In the genomic region with DNA sequence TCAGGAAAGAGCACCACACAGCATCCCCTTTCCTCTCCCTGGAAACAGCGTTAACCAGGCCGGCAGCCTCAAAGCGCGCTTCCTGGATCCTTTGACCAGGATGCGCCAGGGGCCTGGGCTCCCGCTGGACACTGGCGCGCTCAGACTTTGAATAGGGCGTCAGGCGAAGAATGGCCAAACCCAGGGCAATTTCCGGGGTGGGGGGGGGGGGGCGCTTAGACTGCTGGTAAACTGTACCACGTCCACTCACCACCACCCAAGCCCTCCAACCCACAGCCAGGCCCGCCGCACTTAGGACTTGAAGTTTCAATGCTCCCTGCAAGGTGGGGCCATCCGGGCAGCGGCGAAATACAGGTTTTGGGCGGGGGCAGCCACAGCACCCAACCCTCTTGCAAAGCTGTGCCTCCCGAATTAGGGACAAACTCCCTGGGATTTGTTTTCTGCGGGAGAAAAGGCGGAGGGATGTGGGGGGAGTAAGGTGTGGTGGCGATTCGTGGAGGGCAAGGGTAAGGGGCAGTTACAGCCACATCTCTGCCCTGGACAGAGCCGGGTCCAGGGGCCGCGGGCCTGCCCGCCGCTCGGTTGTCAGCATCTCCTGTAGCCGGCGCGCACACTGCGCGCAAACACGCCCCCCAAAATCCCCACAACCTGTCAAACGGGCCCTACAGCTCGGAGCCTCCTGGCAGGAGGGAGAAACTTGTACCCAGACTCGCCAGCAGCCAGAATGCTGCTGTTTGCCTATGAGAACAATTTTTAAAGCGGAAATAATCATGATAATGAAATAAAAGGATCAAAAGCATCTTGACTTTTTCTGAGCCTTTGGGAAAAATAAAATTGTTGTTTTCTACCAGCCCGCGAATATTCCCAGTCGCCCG, we compare ENCODE assay signal across 8 cellular contexts. TPM values are rescaled to one million over a fixed set of nuclear protein-coding genes. Genes with fewer than 3 reads are reported as not detected.
DNase-seq lines count a peak whose midpoint lies in the region; ATAC-seq and TF ChIP-seq lines count a peak whose summit lies in the region.

No MANE protein-coding gene starts in this region.

- WGBS in right lobe of liver (ENCODE audit: insufficient coverage, low coverage, low lambda C conversion rate, missing lambda C conversion rate): 16% methylated on average over 31 of the region's 44 CpGs
- WGBS in thyroid gland, 2 donors: 8% methylated on average over 23 to 38 of the region's 44 CpGs

- no peaks in the 10 kb centered on the region for H3K36me3 ChIP-seq in right lobe of liver
- H3K36me3 ChIP-seq in thyroid gland: no peaks in the 10 kb centered on the region

- H3K27me3 ChIP-seq in right lobe of liver: peaks cover 0 to 14% of the 10 kb centered on the region in 2 donors
- H3K27me3 ChIP-seq in thyroid gland: no peaks in the 10 kb centered on the region

- intact Hi-C loops in right lobe of liver (cut with DNase I): no loop called here
- intact Hi-C loops in thyroid gland (cut with DNase I): no loop called here

- no peaks in the 10 kb centered on the region for H3K9me3 Mint-ChIP-seq in activated T-cell treated with anti-CD3 and anti-CD28 coated beads, Interleukin-2, amount 50 U/mL, for 4 hours
- H3K9me3 Mint-ChIP-seq in activated naive CD8-positive, alpha-beta T cell (ENCODE audit: low read depth): peaks cover 4% of the 10 kb centered on the region

- H3K4me3 ChIP-seq in right lobe of liver (peak overlapping the region; percentile 41 to 59 (median 41)), thyroid gland (replicated peaks in 1 of 3) (peak overlapping the region in 2 of 3 donors; percentile 40 to 56)

- no peak overlapping the region for H3K27ac ChIP-seq in right lobe of liver
- H3K27ac ChIP-seq in thyroid gland: no peak overlapping the region

- H3K4me3 Mint-ChIP-seq in activated T-cell treated with anti-CD3 and anti-CD28 coated beads, Interleukin-2, amount 50 U/mL, for 4 hours: peak overlapping the region; percentile 48
- H3K4me3 Mint-ChIP-seq in activated naive CD8-positive, alpha-beta T cell: peak overlapping the region; percentile 76

- H3K9me3 ChIP-seq in right lobe of liver: no peaks in the 10 kb centered on the region
- no peaks in the 10 kb centered on the region for H3K9me3 ChIP-seq in thyroid gland

- peaks cover 34% of the 10 kb centered on the region for H3K27me3 Mint-ChIP-seq in activated T-cell treated with anti-CD3 and anti-CD28 coated beads, Interleukin-2, amount 50 U/mL, for 4 hours (ENCODE audit: low read depth)
- H3K27me3 Mint-ChIP-seq in activated naive CD8-positive, alpha-beta T cell: peaks cover 39% of the 10 kb centered on the region

- no peak for DNase-seq in activated T-cell treated with anti-CD3 and anti-CD28 coated beads, Interleukin-2, amount 50 U/mL, for 4 hours
- DNase-seq in activated T-cell treated with anti-CD3 and anti-CD28 coated beads for 4 hours: no peak
- no peak for DNase-seq in right lobe of liver
- peak; percentile 3 to 8 for DNase-seq in thyroid gland
- no peak for DNase-seq in NCI-H2081 (lab: John Stamatoyannopoulos, UW)
- no peak for DNase-seq in HUDEP-2 (lab: John Stamatoyannopoulos, UW; ENCODE audit: unreplicated experiment in 76 of 76)

- ATAC-seq in activated T-cell treated with anti-CD3 and anti-CD28 coated beads, Interleukin-2, amount 50 U/mL, for 4 hours: no peak
- no peak for ATAC-seq in right lobe of liver
- ATAC-seq in HG03378 (IDR thresholded peaks at IDR 0.05; ENCODE audit: unreplicated experiment): no peak

- H3K4me1 ChIP-seq in right lobe of liver: peaks cover 0 to 8% (median 0%) of the 10 kb centered on the region in 4 donors
- peaks cover 10 to 15% of the 10 kb centered on the region in 2 donors for H3K4me1 ChIP-seq in thyroid gland

- H3K36me3 Mint-ChIP-seq in activated T-cell treated with anti-CD3 and anti-CD28 coated beads, Interleukin-2, amount 50 U/mL, for 4 hours (ENCODE audit: insufficient read depth): no peaks in the 10 kb centered on the region
- no peaks in the 10 kb centered on the region for H3K36me3 Mint-ChIP-seq in activated naive CD8-positive, alpha-beta T cell

- no peak overlapping the region for H3K27ac Mint-ChIP-seq in activated naive CD8-positive, alpha-beta T cell

- TF ChIP-seq CTCF in right lobe of liver (IDR thresholded peaks at IDR 0.05) (no peak), thyroid gland (IDR thresholded peaks at IDR 0.05) (no peak)

- peaks cover 10% of the 10 kb centered on the region for H3K4me1 Mint-ChIP-seq in activated T-cell treated with anti-CD3 and anti-CD28 coated beads, Interleukin-2, amount 50 U/mL, for 4 hours (ENCODE audit: low read depth)
- peaks cover 3% of the 10 kb centered on the region for H3K4me1 Mint-ChIP-seq in activated naive CD8-positive, alpha-beta T cell (ENCODE audit: low read depth)

- TF ChIP-seq POLR2A in right lobe of liver (IDR thresholded peaks at IDR 0.05): no peak
- no peak for TF ChIP-seq POLR2A in thyroid gland (IDR thresholded peaks at IDR 0.05)

RNA-seq across cellular contexts. Expression of a gene that starts 1.0 kb away (rescaled TPM):
- not detected for total RNA-seq in activated T-cell treated with anti-CD3 and anti-CD28 coated beads, Interleukin-2, amount 50 U/mL, for 4 hours
- total RNA-seq in right lobe of liver (1 to 10 TPM in 2 of 6 experiments, under 1 TPM in 4; 0.37 to 1.9 (median 0.53) TPM), thyroid gland (10 to 100 TPM in 2 of 4 donors, 1 to 10 TPM in 2; 3.8 to 20.8 (median 9.6) TPM)

RNA-seq across cellular contexts. Expression of a gene that starts 50.3 kb away (rescaled TPM):
- not detected for total RNA-seq in activated T-cell treated with anti-CD3 and anti-CD28 coated beads, Interleukin-2, amount 50 U/mL, for 4 hours
- total RNA-seq in right lobe of liver (under 1 TPM in 1 of 6 experiments, not detected in 5; 0.15 TPM), thyroid gland (under 1 TPM in 2 of 4 donors, not detected in 2; under 0.01 to 0.11 TPM)

Comparison
In these comparisons a context has a peak if more than half of its experiments do, and no peak if none do; other contexts are left out.
1. DNase-seq: peak in thyroid gland (2 of 2); none in activated T-cell treated with anti-CD3 and anti-CD28 coated beads, Interleukin-2, amount 50 U/mL, for 4 hours (single experiment), activated T-cell treated with anti-CD3 and anti-CD28 coated beads for 4 hours (single experiment), right lobe of liver (0 of 3), NCI-H2081 (0 of 2) and HUDEP-2 (0 of 76).